18 cellular contexts compared by ENCODE assay signal in genomic region chr11:69376155-69377028, GRCh38.
DNase-seq lines count a peak whose midpoint lies in the region; ATAC-seq and TF ChIP-seq lines count a peak whose summit lies in the region.
"Had no signal": no experiment of that assay in that cellular context is flagged by ENCODE, and none has a peak within 500 bp of the region (broad histone marks: within the 10 kb centered on the region; RNA-seq: fewer than 3 reads in every experiment).

No MANE protein-coding gene starts in this region.

- no CpG with 5 or more reads among the region's 20 CpGs for WGBS in neuronal stem cell (ENCODE audit: extremely low coverage in 2 of 2, insufficient read length in 2 of 2, insufficient replicate concordance in 1 of 2), 2 donors

- no peak for TF ChIP-seq RAD21 in Ishikawa (IDR thresholded peaks at IDR 0.05; ENCODE audit: low read depth)

- peak overlapping the region; percentile 93 for H3K18ac ChIP-seq in neuronal stem cell (ENCODE audit: low read length)

- H2BK15ac ChIP-seq in neuronal stem cell (ENCODE audit: low read length) = peak overlapping the region; percentile 69

- H2AK5ac ChIP-seq in neuronal stem cell (ENCODE audit: low read depth, low read length) = peak overlapping the region; percentile 86

- TF ChIP-seq EP300 in Ishikawa (IDR thresholded peaks at IDR 0.05; ENCODE audit: borderline replicate concordance) = no peak

- H3K27me3 ChIP-seq in neuronal stem cell (ENCODE audit: control insufficient read depth in 3 of 3, insufficient read depth in 3 of 3, low read depth in 1 of 3, low read length in 3 of 3) = no peaks in the 10 kb centered on the region
- H3K27me3 ChIP-seq: Peyer's patch, testis had no signal

- no peak overlapping the region for H4K91ac ChIP-seq in neuronal stem cell (ENCODE audit: low read depth, low read length, poor library complexity)

- H3K9ac ChIP-seq in neuronal stem cell (ENCODE audit: low read depth, low read length, poor library complexity) = peak overlapping the region; percentile 80

- no peaks in the 10 kb centered on the region for H3K79me1 ChIP-seq in neuronal stem cell (ENCODE audit: low read depth, low read length)

- H2BK5ac ChIP-seq in neuronal stem cell (ENCODE audit: low read length) = peak overlapping the region; percentile 13

- no peak overlapping the region for H3K27ac ChIP-seq in neuronal stem cell (replicated peaks; ENCODE audit: low read length)
- H3K27ac ChIP-seq: 22Rv1, Peyer's patch, testis had no signal

- H3K9me3 ChIP-seq in neuronal stem cell (replicated peaks in 1 of 2; ENCODE audit: control insufficient read depth in 2 of 2, insufficient read depth in 1 of 2, low read depth in 1 of 2, low read length in 2 of 2) = no peaks in the 10 kb centered on the region
- H3K9me3 ChIP-seq: Peyer's patch, testis had no signal

- H2BK120ac ChIP-seq in neuronal stem cell (ENCODE audit: low read depth, low read length) = peak overlapping the region; percentile 89

- H3K4me2 ChIP-seq in neuronal stem cell (ENCODE audit: insufficient read depth, low read length, poor library complexity, severe bottlenecking) = no peak overlapping the region

- peak overlapping the region; percentile 82 for H3K14ac ChIP-seq in neuronal stem cell (ENCODE audit: low read length)

- peak; percentile 23 for DNase-seq in activated CD4-positive, CD25-positive, alpha-beta regulatory T cell treated with anti-CD3 and anti-CD28 coated beads, Interleukin-2, amount 50 U/mL, for 72 hours
- no peak for DNase-seq in activated CD4-positive, CD25-positive, alpha-beta regulatory T cell (lab: John Stamatoyannopoulos, UW)
- peak; percentile 43 for DNase-seq in epithelial cell of esophagus (ENCODE audit: low read depth)
- DNase-seq in neuronal stem cell (ENCODE audit: low spot score) = no peak
- DNase-seq in GM03348 (ENCODE audit: low spot score) = no peak
- DNase-seq in KG1 (lab: John Stamatoyannopoulos, UW) = no peak
- DNase-seq: activated CD4-positive, alpha-beta T cell treated with anti-CD3 and anti-CD28 coated beads, Interleukin-2, amount 50 U/mL, for 1 hour; activated naive CD8-positive, alpha-beta T cell treated with anti-CD3 and anti-CD28 coated beads, Interleukin-2, amount 50 U/mL, for 24 hours; C1 segment of cervical spinal cord; DMS 273 treated with DMSO at 0.1 percent for 48 hours; naive B cell; NCI-H1694; NCI-H2227 treated with DMSO at 0.1 percent for 48 hours had no signal

- H3K4me3 ChIP-seq in epithelial cell of esophagus (ENCODE audit: low read length) (no peak overlapping the region), neuronal stem cell (ENCODE audit: low read length in 2 of 2) (no peak overlapping the region)
- H3K4me3 ChIP-seq: Peyer's patch, testis had no signal

- peaks cover 0 to 4% of the 10 kb centered on the region in 2 donors for H3K4me1 ChIP-seq in neuronal stem cell (ENCODE audit: control insufficient read depth in 2 of 2, insufficient read depth in 1 of 2, low read depth in 1 of 2, low read length in 2 of 2)
- H3K4me1 ChIP-seq: testis had no signal

- no peak overlapping the region for H4K8ac ChIP-seq in neuronal stem cell (ENCODE audit: low read depth, low read length)

- TF ChIP-seq CTCF in epithelial cell of esophagus (IDR thresholded peaks at IDR 0.05; ENCODE audit: insufficient read depth, low read depth, low read length, missing control alignments) = no peak

- H2BK12ac ChIP-seq in neuronal stem cell (ENCODE audit: low read length) = peak overlapping the region; percentile 96

- no peak for ATAC-seq in HG03108 (IDR thresholded peaks at IDR 0.05; ENCODE audit: unreplicated experiment)
- ATAC-seq: activated naive CD8-positive, alpha-beta T cell treated with anti-CD3 and anti-CD28 coated beads, Interleukin-2, amount 50 U/mL, for 24 hours had no signal

- H2AFZ ChIP-seq in neuronal stem cell (ENCODE audit: low read length) = no peak overlapping the region

- peak overlapping the region; percentile 75 for H3K23ac ChIP-seq in neuronal stem cell (ENCODE audit: low read depth, low read length, poor library complexity)

- no peaks in the 10 kb centered on the region for H3K36me3 ChIP-seq in neuronal stem cell (replicated peaks in 1 of 2; ENCODE audit: control insufficient read depth in 2 of 2, insufficient read depth in 2 of 2, low read length in 2 of 2)
- H3K36me3 ChIP-seq: Peyer's patch had no signal

- H3K4ac ChIP-seq in neuronal stem cell (ENCODE audit: low read length) = peak overlapping the region; percentile 92

TF ChIP-seq in Ishikawa, 13 proteins besides CTCF, POLR2A, EP300 and RAD21:
- TF ChIP-seq USF1 (IDR thresholded peaks at IDR 0.05) (no peak), ZBTB7A (IDR thresholded peaks at IDR 0.05; ENCODE audit: low read depth) (peak; percentile 3; the same call in 1 of the 2 replicates), TEAD4 (IDR thresholded peaks at IDR 0.05) (no peak)

Comparison
In these comparisons a context has a peak if more than half of its experiments do, and no peak if none do; other contexts are left out.
1. DNase-seq: peak in activated CD4-positive, CD25-positive, alpha-beta regulatory T cell treated with anti-CD3 and anti-CD28 coated beads, Interleukin-2, amount 50 U/mL, for 72 hours (single experiment) and epithelial cell of esophagus (single experiment); none in activated CD4-positive, CD25-positive, alpha-beta regulatory T cell (0 of 4), neuronal stem cell (single experiment), GM03348 (single experiment) and KG1 (single experiment).